Comparison of ENCODE assay signal across 27 cellular contexts in the genomic region with DNA sequence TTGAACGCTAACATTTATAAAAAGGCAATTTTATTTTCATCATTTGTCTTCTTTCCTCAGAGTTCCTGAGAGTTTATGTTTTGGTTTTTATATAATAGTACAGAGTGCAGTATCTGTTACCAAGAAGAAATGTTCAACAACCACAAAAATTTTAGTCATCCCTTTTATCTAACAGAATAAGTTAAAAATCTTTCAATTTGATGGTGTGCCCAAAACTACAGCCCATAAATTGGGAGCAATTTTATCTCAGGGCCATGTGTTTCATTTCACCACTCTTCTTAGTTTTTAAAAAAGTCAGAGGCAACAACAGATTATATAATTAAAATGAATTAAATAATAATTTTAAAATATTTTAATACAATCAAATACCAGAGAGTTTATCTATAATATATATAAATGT. TPM values are rescaled to one million over a fixed set of nuclear protein-coding genes. Genes with fewer than 3 reads are reported as not detected.
DNase-seq lines count a peak whose midpoint lies in the region; ATAC-seq, FAIRE-seq and TF ChIP-seq lines count a peak whose summit lies in the region.
"Had no signal": no experiment of that assay in that cellular context is flagged by ENCODE, and none has a peak within 500 bp of the region (broad histone marks: within the 10 kb centered on the region; RNA-seq: fewer than 3 reads in every experiment).

No MANE protein-coding gene starts in this region.

- in situ Hi-C loops in astrocyte of the cerebellum (cut with HindIII; ENCODE audit: low sequenced_read_pairs): no loop called here

- no peaks in the 10 kb centered on the region for H3K27me3 ChIP-seq in ACC112 (ENCODE audit: insufficient read depth, low read length)
- H3K27me3 ChIP-seq: right atrium auricular region, testis had no signal

- H3K4me3 Mint-ChIP-seq in stimulated activated effector memory CD8-positive, alpha-beta T cell treated with anti-CD3 and anti-CD28 coated beads, Interleukin-12 subunit alpha, Interleukin-12 subunit beta, amount 100 ng/mL, for 72 hours: no peak overlapping the region

- H3K4me1 ChIP-seq in ACC112 (ENCODE audit: control insufficient read depth, insufficient read depth, low read length, unreplicated experiment): peaks cover 14% of the 10 kb centered on the region
- H3K4me1 ChIP-seq: testis had no signal

- DNase-seq in GM04504 (ENCODE audit: low read depth) (peak; percentile 48), astrocyte of the cerebellum (ENCODE audit: low read depth) (peak; percentile 37), frontal cortex (ENCODE audit: low spot score in 2 of 2) (no peak), amniotic stem cell (lab: John Stamatoyannopoulos, UW) (no peak), kidney tubule cell (ENCODE audit: low spot score) (no peak)
- no peak for DNase-seq in stimulated activated effector memory CD8-positive, alpha-beta T cell treated with anti-CD3 and anti-CD28 coated beads, Interleukin-12 subunit alpha, Interleukin-12 subunit beta, amount 100 ng/mL, for 72 hours (ENCODE audit: low spot score in 2 of 2)
- DNase-seq: activated CD4-positive, alpha-beta T cell treated with anti-CD3 and anti-CD28 coated beads, Interleukin-2, amount 50 U/mL, for 4 hours; activated gamma-delta T cell treated with Interleukin-2 at 50 U/mL for 16 hours; amygdala; CD4-positive, alpha-beta T cell; central memory CD4-positive, alpha-beta T cell; effector memory CD8-positive, alpha-beta T cell; hippocampal formation; islet precursor cell; Kasumi-1; NCI-H1105; NCI-H2081 treated with DMSO at 0.1 percent for 48 hours; NCI-H510A; NK-92 treated with Interleukin-12 subunit alpha and Interleukin-12 subunit beta, amount 100 ng/mL, for 24 hours; stimulated activated CD4-positive, alpha-beta T cell treated with anti-CD3 and anti-CD28 coated beads, Interleukin-15, amount 100 ng/mL, for 24 hours; testis had no signal

- H3K36me3 Mint-ChIP-seq in stimulated activated effector memory CD8-positive, alpha-beta T cell treated with anti-CD3 and anti-CD28 coated beads, Interleukin-12 subunit alpha, Interleukin-12 subunit beta, amount 100 ng/mL, for 72 hours: no peaks in the 10 kb centered on the region

- H3K27ac Mint-ChIP-seq in stimulated activated effector memory CD8-positive, alpha-beta T cell treated with anti-CD3 and anti-CD28 coated beads, Interleukin-12 subunit alpha, Interleukin-12 subunit beta, amount 100 ng/mL, for 72 hours: no peak overlapping the region
- H3K27ac Mint-ChIP-seq: CD4-positive, alpha-beta T cell had no signal

- no peak for ATAC-seq in HG02885 (IDR thresholded peaks at IDR 0.05; ENCODE audit: poor library complexity, unreplicated experiment)
- no peak for ATAC-seq in stimulated activated effector memory CD8-positive, alpha-beta T cell treated with anti-CD3 and anti-CD28 coated beads, Interleukin-12 subunit alpha, Interleukin-12 subunit beta, amount 100 ng/mL, for 72 hours
- ATAC-seq: effector memory CD8-positive, alpha-beta T cell; Panc1 had no signal

- H3K36me3 ChIP-seq in ACC112 (ENCODE audit: insufficient read depth, low read length): peaks cover 8% of the 10 kb centered on the region

- H3K79me2 ChIP-seq in ACC112 (ENCODE audit: control insufficient read depth, insufficient read depth, low read length, unreplicated experiment): no peaks in the 10 kb centered on the region

- H3K27ac ChIP-seq in ACC112 (ENCODE audit: low read depth, low read length): 0 out of 2 replicates have a peak overlapping the region, but pooled peaks have one; percentile 19
- H3K27ac ChIP-seq: right atrium auricular region, testis had no signal

- no peaks in the 10 kb centered on the region for H3K9me3 Mint-ChIP-seq in stimulated activated effector memory CD8-positive, alpha-beta T cell treated with anti-CD3 and anti-CD28 coated beads, Interleukin-12 subunit alpha, Interleukin-12 subunit beta, amount 100 ng/mL, for 72 hours
- H3K9me3 Mint-ChIP-seq: CD4-positive, alpha-beta T cell; effector memory CD8-positive, alpha-beta T cell; T-helper 2 cell treated with Interferon-gamma antibody and Interleukin-4, amounts not matched to agents 5 μg/mL and 100 μg/mL, for 36 hours had no signal

- peak; percentile 55 for FAIRE-seq in frontal cortex (lab: Jason Lieb, UNC)

- peaks cover 5% of the 10 kb centered on the region for H3K4me1 Mint-ChIP-seq in stimulated activated effector memory CD8-positive, alpha-beta T cell treated with anti-CD3 and anti-CD28 coated beads, Interleukin-12 subunit alpha, Interleukin-12 subunit beta, amount 100 ng/mL, for 72 hours

- H2AFZ ChIP-seq in ACC112 (ENCODE audit: low read length, unreplicated experiment): no peak overlapping the region

- no peak for TF ChIP-seq CTCF in astrocyte of the cerebellum (IDR thresholded peaks at IDR 0.05; ENCODE audit: low read depth, low read length, missing control alignments)

- no peak overlapping the region for H3K4me3 ChIP-seq in ACC112 (ENCODE audit: low read depth, low read length)
- no peak overlapping the region for H3K4me3 ChIP-seq in astrocyte of the cerebellum (ENCODE audit: low read depth, low read length)
- H3K4me3 ChIP-seq: testis had no signal

RNA-seq across cellular contexts. Expression of a gene that starts 37.1 kb away (rescaled TPM):
- under 0.01 TPM for total RNA-seq in frontal cortex
- total RNA-seq: HT-29 had no signal

RNA-seq across cellular contexts. Expression of a gene that starts 53.3 kb away (rescaled TPM):
- total RNA-seq in frontal cortex: 345 TPM

Comparison
In these comparisons a context has a peak if more than half of its experiments do, and no peak if none do; other contexts are left out.
1. DNase-seq: peak in GM04504 (single experiment) and astrocyte of the cerebellum (single experiment); none in frontal cortex (0 of 2), amniotic stem cell (single experiment), kidney tubule cell (single experiment) and stimulated activated effector memory CD8-positive, alpha-beta T cell treated with anti-CD3 and anti-CD28 coated beads, Interleukin-12 subunit alpha, Interleukin-12 subunit beta, amount 100 ng/mL, for 72 hours (0 of 2).